Comparison of ENCODE assay signal across 2 cellular contexts in the genomic region with DNA sequence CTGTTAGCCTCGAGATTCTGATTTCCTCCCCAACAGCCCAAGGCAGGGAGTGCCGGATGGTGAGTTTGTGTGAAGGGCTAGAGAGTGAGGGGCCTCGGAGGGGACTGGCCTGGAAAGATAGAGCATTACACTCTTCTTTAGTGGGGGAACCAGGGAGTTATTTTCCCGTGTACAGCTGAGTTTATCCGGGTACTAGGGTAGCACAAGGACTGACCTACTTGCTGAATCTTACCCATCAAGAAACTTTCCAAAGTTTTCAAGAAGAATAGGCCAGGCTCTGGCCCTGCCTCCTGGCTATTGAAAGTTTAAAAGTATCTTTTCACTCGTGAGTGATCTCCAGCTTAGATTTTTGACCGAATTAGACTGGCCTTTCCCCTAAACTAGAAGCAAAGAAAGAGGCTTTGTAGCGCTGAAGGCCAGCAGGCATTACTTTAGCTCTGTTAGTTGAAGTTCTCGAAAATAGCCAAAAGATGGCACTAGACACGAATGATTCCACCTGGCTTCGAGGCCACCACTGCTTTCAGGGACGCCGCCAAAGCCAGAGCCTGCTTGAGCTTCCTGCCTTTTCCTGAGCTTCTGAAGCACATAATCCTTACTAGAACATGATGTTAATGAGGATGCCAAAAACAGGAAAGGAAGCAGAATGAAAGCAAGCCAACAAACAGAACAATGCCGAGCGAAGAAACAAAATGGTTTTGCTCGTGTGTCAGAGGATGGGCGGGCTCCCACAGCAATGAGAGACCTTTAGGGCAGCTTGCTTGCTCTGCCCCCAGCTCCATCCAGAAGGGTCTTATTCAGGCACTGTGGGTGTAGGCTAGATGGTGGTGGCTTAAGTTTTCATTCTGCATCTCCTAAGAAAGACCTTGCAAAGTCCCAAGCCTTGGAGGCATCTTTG.
A peak's percentile ranks its signal among the peaks of the same experiment; 100 is the strongest.
TF ChIP-seq lines count a peak whose summit lies in the region.

No MANE protein-coding gene starts in this region.

TF ChIP-seq in Ishikawa, 13 proteins besides CTCF, POLR2A, EP300 and RAD21 (continued from another document):
- TF ChIP-seq CEBPB (IDR thresholded peaks at IDR 0.05) (no peak), USF1 (IDR thresholded peaks at IDR 0.05) (no peak), TAF1 (IDR thresholded peaks at IDR 0.05; ENCODE audit: low read depth) (no peak), ZBTB7A (IDR thresholded peaks at IDR 0.05; ENCODE audit: low read depth) (no peak), EGR1 (IDR thresholded peaks at IDR 0.05) (no peak), TEAD4 (IDR thresholded peaks at IDR 0.05) (no peak)

TF ChIP-seq in HepG2, 621 proteins besides CTCF, POLR2A, EP300 and RAD21 (continued from another document and continues in another):
- no peak for TF ChIP-seq ZNF20 (CRISPR knock-in tag; IDR thresholded peaks at IDR 0.05)
- no peak for TF ChIP-seq ZNF354B (CRISPR knock-in tag; IDR thresholded peaks at IDR 0.05)
- no peak for TF ChIP-seq SMYD3 (CRISPR knock-in tag; IDR thresholded peaks at IDR 0.05)
- TF ChIP-seq, protein P1, sequence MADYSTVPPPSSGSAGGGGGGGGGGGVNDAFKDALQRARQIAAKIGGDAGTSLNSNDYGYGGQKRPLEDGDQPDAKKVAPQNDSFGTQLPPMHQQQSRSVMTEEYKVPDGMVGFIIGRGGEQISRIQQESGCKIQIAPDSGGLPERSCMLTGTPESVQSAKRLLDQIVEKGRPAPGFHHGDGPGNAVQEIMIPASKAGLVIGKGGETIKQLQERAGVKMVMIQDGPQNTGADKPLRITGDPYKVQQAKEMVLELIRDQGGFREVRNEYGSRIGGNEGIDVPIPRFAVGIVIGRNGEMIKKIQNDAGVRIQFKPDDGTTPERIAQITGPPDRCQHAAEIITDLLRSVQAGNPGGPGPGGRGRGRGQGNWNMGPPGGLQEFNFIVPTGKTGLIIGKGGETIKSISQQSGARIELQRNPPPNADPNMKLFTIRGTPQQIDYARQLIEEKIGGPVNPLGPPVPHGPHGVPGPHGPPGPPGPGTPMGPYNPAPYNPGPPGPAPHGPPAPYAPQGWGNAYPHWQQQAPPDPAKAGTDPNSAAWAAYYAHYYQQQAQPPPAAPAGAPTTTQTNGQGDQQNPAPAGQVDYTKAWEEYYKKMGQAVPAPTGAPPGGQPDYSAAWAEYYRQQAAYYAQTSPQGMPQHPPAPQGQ (CRISPR knock-in tag; IDR thresholded peaks at IDR 0.05; ENCODE audit: borderline replicate concordance): no peak
- no peak for TF ChIP-seq RBM39 (IDR thresholded peaks at IDR 0.05; ENCODE audit: low read depth, low read length, poor library complexity, severe bottlenecking)
- TF ChIP-seq HDAC6 (IDR thresholded peaks at IDR 0.05; ENCODE audit: low read depth, low read length): no peak
- no peak for TF ChIP-seq RFX3 (CRISPR knock-in tag; IDR thresholded peaks at IDR 0.05)
- no peak for TF ChIP-seq ZNF609 (CRISPR knock-in tag; IDR thresholded peaks at IDR 0.05; ENCODE audit: borderline replicate concordance)
- TF ChIP-seq SPEN (CRISPR knock-in tag; IDR thresholded peaks at IDR 0.05; ENCODE audit: low read depth): no peak
- no peak for TF ChIP-seq ZNF451 (CRISPR knock-in tag; IDR thresholded peaks at IDR 0.05)
- TF ChIP-seq ZNF747 (CRISPR knock-in tag; IDR thresholded peaks at IDR 0.05; ENCODE audit: borderline replicate concordance): no peak
- TF ChIP-seq, protein P2, sequence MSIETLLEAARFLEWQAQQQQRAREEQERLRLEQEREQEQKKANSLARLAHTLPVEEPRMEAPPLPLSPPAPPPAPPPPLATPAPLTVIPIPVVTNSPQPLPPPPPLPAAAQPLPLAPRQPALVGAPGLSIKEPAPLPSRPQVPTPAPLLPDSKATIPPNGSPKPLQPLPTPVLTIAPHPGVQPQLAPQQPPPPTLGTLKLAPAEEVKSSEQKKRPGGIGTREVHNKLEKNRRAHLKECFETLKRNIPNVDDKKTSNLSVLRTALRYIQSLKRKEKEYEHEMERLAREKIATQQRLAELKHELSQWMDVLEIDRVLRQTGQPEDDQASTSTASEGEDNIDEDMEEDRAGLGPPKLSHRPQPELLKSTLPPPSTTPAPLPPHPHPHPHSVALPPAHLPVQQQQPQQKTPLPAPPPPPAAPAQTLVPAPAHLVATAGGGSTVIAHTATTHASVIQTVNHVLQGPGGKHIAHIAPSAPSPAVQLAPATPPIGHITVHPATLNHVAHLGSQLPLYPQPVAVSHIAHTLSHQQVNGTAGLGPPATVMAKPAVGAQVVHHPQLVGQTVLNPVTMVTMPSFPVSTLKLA (IDR thresholded peaks at IDR 0.05): no peak
- TF ChIP-seq ZNF773 (CRISPR knock-in tag; IDR thresholded peaks at IDR 0.05; ENCODE audit: borderline replicate concordance): no peak
- TF ChIP-seq SRSF1 (optimal IDR thresholded peaks at IDR 0.05; ENCODE audit: low read depth, low read length): no peak
- TF ChIP-seq DDIT3 (CRISPR knock-in tag; IDR thresholded peaks at IDR 0.05): no peak
- no peak for TF ChIP-seq NBN (conservative IDR thresholded peaks at IDR 0.05)
- no peak for TF ChIP-seq ZNF224 (CRISPR knock-in tag; IDR thresholded peaks at IDR 0.05)
- no peak for TF ChIP-seq HNRNPUL1 (IDR thresholded peaks at IDR 0.05; ENCODE audit: low read depth, low read length)
- TF ChIP-seq ZSCAN22 (CRISPR knock-in tag; IDR thresholded peaks at IDR 0.05): no peak
- peak; percentile 43 for TF ChIP-seq XRCC5 (optimal IDR thresholded peaks at IDR 0.05; ENCODE audit: low read length)
- TF ChIP-seq MEIS1 (CRISPR knock-in tag; IDR thresholded peaks at IDR 0.05; ENCODE audit: borderline replicate concordance): no peak
- TF ChIP-seq SRF (IDR thresholded peaks at IDR 0.05; ENCODE audit: low read depth, low read length): no peak
- no peak for TF ChIP-seq FOXP4 (CRISPR knock-in tag; IDR thresholded peaks at IDR 0.05)
- TF ChIP-seq ZBTB3 (CRISPR knock-in tag; IDR thresholded peaks at IDR 0.05; ENCODE audit: borderline replicate concordance, low read depth): no peak
- TF ChIP-seq GPN1 (CRISPR knock-in tag; IDR thresholded peaks at IDR 0.05; ENCODE audit: borderline replicate concordance): no peak
- no peak for TF ChIP-seq ZNF362 (CRISPR knock-in tag; IDR thresholded peaks at IDR 0.05; ENCODE audit: borderline replicate concordance)
- TF ChIP-seq ZFP41 (CRISPR knock-in tag; IDR thresholded peaks at IDR 0.05; ENCODE audit: borderline replicate concordance): no peak
- no peak for TF ChIP-seq PITX1 (CRISPR knock-in tag; IDR thresholded peaks at IDR 0.05)
- TF ChIP-seq SKI (IDR thresholded peaks at IDR 0.05; ENCODE audit: partially characterized antibody): no peak
- TF ChIP-seq GATA4 (IDR thresholded peaks at IDR 0.05; ENCODE audit: borderline replicate concordance, low read depth): no peak
- TF ChIP-seq STAT5B (CRISPR knock-in tag; IDR thresholded peaks at IDR 0.05): no peak
- TF ChIP-seq ZNF644 (CRISPR knock-in tag; IDR thresholded peaks at IDR 0.05; ENCODE audit: low read depth): 0 out of 2 replicates have a peak, but pooled peaks have one; percentile 21
- TF ChIP-seq RNF2 (conservative IDR thresholded peaks at IDR 0.05; ENCODE audit: low read depth): 0 out of 2 replicates have a peak, but pooled peaks have one; percentile 24
- no peak for TF ChIP-seq NFYC (CRISPR knock-in tag; IDR thresholded peaks at IDR 0.05)
- peak; percentile 83 for TF ChIP-seq SMC3 (IDR thresholded peaks at IDR 0.05; ENCODE audit: low read length)
- no peak for TF ChIP-seq ZNF232 (CRISPR knock-in tag; IDR thresholded peaks at IDR 0.05; ENCODE audit: borderline replicate concordance)
- no peak for TF ChIP-seq ATF5 (CRISPR knock-in tag; IDR thresholded peaks at IDR 0.05; ENCODE audit: low read depth)
- TF ChIP-seq GATAD1 (CRISPR knock-in tag; IDR thresholded peaks at IDR 0.05): no peak
- TF ChIP-seq KDM3A (CRISPR knock-in tag; IDR thresholded peaks at IDR 0.05; ENCODE audit: low read depth): no peak
- no peak for TF ChIP-seq RXRA (CRISPR knock-in tag; IDR thresholded peaks at IDR 0.05)
- no peak for TF ChIP-seq ZSCAN31 (CRISPR knock-in tag; IDR thresholded peaks at IDR 0.05; ENCODE audit: low read depth)
- no peak for TF ChIP-seq ZNF572 (CRISPR knock-in tag; IDR thresholded peaks at IDR 0.05)
- no peak for TF ChIP-seq ZNF530 (CRISPR knock-in tag; IDR thresholded peaks at IDR 0.05; ENCODE audit: low read depth)
- TF ChIP-seq FOSL2 (CRISPR knock-in tag; IDR thresholded peaks at IDR 0.05): peak; percentile 21; the same call in 1 of the 2 replicates
- TF ChIP-seq SIN3B (IDR thresholded peaks at IDR 0.05; ENCODE audit: low read length): no peak
- TF ChIP-seq ZEB1 (IDR thresholded peaks at IDR 0.05; ENCODE audit: insufficient replicate concordance, low read depth): no peak
- TF ChIP-seq SALL1 (CRISPR knock-in tag; IDR thresholded peaks at IDR 0.05): peak; percentile 23; the same call in 1 of the 2 replicates
- no peak for TF ChIP-seq ZNF619 (CRISPR knock-in tag; IDR thresholded peaks at IDR 0.05)
- no peak for TF ChIP-seq LCORL (IDR thresholded peaks at IDR 0.05)
- TF ChIP-seq LCORL (CRISPR knock-in tag; IDR thresholded peaks at IDR 0.05): 0 out of 2 replicates have a peak, but pooled peaks have one; percentile 23
- TF ChIP-seq, protein P3, sequence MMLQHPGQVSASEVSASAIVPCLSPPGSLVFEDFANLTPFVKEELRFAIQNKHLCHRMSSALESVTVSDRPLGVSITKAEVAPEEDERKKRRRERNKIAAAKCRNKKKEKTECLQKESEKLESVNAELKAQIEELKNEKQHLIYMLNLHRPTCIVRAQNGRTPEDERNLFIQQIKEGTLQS (CRISPR knock-in tag; IDR thresholded peaks at IDR 0.05): no peak
- TF ChIP-seq, protein P4, sequence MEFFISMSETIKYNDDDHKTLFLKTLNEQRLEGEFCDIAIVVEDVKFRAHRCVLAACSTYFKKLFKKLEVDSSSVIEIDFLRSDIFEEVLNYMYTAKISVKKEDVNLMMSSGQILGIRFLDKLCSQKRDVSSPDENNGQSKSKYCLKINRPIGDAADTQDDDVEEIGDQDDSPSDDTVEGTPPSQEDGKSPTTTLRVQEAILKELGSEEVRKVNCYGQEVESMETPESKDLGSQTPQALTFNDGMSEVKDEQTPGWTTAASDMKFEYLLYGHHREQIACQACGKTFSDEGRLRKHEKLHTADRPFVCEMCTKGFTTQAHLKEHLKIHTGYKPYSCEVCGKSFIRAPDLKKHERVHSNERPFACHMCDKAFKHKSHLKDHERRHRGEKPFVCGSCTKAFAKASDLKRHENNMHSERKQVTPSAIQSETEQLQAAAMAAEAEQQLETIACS (CRISPR knock-in tag; IDR thresholded peaks at IDR 0.05): no peak
